18 cellular contexts compared by ENCODE assay signal in genomic region chr1:187443939-187444338, GRCh38.
A peak's percentile ranks its signal among the peaks of the same experiment; 100 is the strongest.
DNase-seq lines count a peak whose midpoint lies in the region; ATAC-seq and TF ChIP-seq lines count a peak whose summit lies in the region.
"Had no signal": no experiment of that assay in that cellular context is flagged by ENCODE, and none has a peak within 500 bp of the region (broad histone marks: within the 10 kb centered on the region; RNA-seq: fewer than 3 reads in every experiment).

No MANE protein-coding gene starts in this region.

- no peaks in the 10 kb centered on the region for H3K9me2 ChIP-seq in GM23338 (ENCODE audit: insufficient read depth)

- intact Hi-C loops in activated CD4-positive, alpha-beta T cell treated with anti-CD3 and anti-CD28 coated beads, Interleukin-2, amount 10 ng/mL, durations not matched to agents 24 days and 14 days (cut with micrococcal nuclease), result no loop called here

- no peak overlapping the region for H3K27ac ChIP-seq in GM23338 (ENCODE audit: low read depth)

- peaks cover 22% of the 10 kb centered on the region for H3K4me1 ChIP-seq in GM23338 (ENCODE audit: insufficient read depth)
- H3K4me1 ChIP-seq: BE2C had no signal

- peak; percentile 2 for DNase-seq in EL
- DNase-seq in GM23338 (ENCODE audit: low spot score), result peak; percentile 7
- no peak for DNase-seq in WTC11 (ENCODE audit: low spot score)
- peak; percentile 8 for DNase-seq in iPS-NIHi11 (ENCODE audit: low spot score)
- no peak for DNase-seq in activated CD4-positive, alpha-beta T cell treated with anti-CD3 and anti-CD28 coated beads, Interleukin-2, amount 10 ng/mL, durations not matched to agents 24 days and 14 days
- DNase-seq in activated CD4-positive, alpha-beta T cell treated with anti-CD3 and anti-CD28 coated beads for 1 hour, result no peak
- DNase-seq in NCI-H510A treated with DMSO at 0.1 percent for 48 hours (lab: John Stamatoyannopoulos, UW), result no peak
- DNase-seq: ACHN; BE2C; C1 segment of cervical spinal cord; CD4-positive, CD25-positive, alpha-beta regulatory T cell; CD8-positive, alpha-beta memory T cell; COR-L47; DMS 273 treated with DMSO at 0.1 percent for 48 hours; DMS53; DND-41; GDM1; HCEC 1CT had no signal

- peaks cover 26% of the 10 kb centered on the region for H3K4me1 Mint-ChIP-seq in GM23338
- peaks cover 27% of the 10 kb centered on the region for H3K4me1 Mint-ChIP-seq in WTC11
- H3K4me1 Mint-ChIP-seq in activated CD4-positive, alpha-beta T cell treated with anti-CD3 and anti-CD28 coated beads, Interleukin-2, amount 10 ng/mL, durations not matched to agents 24 days and 14 days, result no peaks in the 10 kb centered on the region
- H3K4me1 Mint-ChIP-seq: CD4-positive, CD25-positive, alpha-beta regulatory T cell; CD8-positive, alpha-beta memory T cell had no signal

- H3K27ac Mint-ChIP-seq in GM23338 (peak overlapping the region; percentile 50; the same call in 1 of the 2 replicates), WTC11 (no peak overlapping the region)
- no peak overlapping the region for H3K27ac Mint-ChIP-seq in activated CD4-positive, alpha-beta T cell treated with anti-CD3 and anti-CD28 coated beads, Interleukin-2, amount 10 ng/mL, durations not matched to agents 24 days and 14 days
- H3K27ac Mint-ChIP-seq: CD4-positive, CD25-positive, alpha-beta regulatory T cell; CD8-positive, alpha-beta memory T cell had no signal

- no peaks in the 10 kb centered on the region for H4K20me1 ChIP-seq in GM23338 (replicated peaks; ENCODE audit: insufficient read depth)

- H2AFZ ChIP-seq in GM23338, result 0 out of 2 replicates have a peak overlapping the region, but pooled peaks have one; percentile 53

- H3K27me3 Mint-ChIP-seq in GM23338 (ENCODE audit: insufficient read depth, low read depth, poor library complexity), result peaks cover 6% of the 10 kb centered on the region
- H3K27me3 Mint-ChIP-seq in WTC11 (ENCODE audit: low read depth), result no peaks in the 10 kb centered on the region
- H3K27me3 Mint-ChIP-seq in activated CD4-positive, alpha-beta T cell treated with anti-CD3 and anti-CD28 coated beads, Interleukin-2, amount 10 ng/mL, durations not matched to agents 24 days and 14 days, result no peaks in the 10 kb centered on the region
- H3K27me3 Mint-ChIP-seq: CD4-positive, CD25-positive, alpha-beta regulatory T cell; CD8-positive, alpha-beta memory T cell had no signal

- POLR2A ChIA-PET in WTC11 (lab: Charles Lee), result no interaction called here

- TF ChIP-seq CTCF in GM23338 (conservative IDR thresholded peaks at IDR 0.05; ENCODE audit: low read depth in 2 of 2) (no peak), WTC11 (IDR thresholded peaks at IDR 0.05) (no peak)

- CTCF ChIA-PET in WTC11 (lab: Charles Lee), result no interaction called here

- H3K27me3 ChIP-seq in GM23338 (ENCODE audit: insufficient read depth), result no peaks in the 10 kb centered on the region
- H3K27me3 ChIP-seq: BE2C had no signal

- ATAC-seq in GM23338 (peak; percentile 72), WTC11 (peak; percentile 78)

- H3F3A ChIP-seq in GM23338 (replicated peaks; ENCODE audit: low read depth), result no peaks in the 10 kb centered on the region

- H3K36me3 ChIP-seq in GM23338 (ENCODE audit: insufficient read depth), result no peaks in the 10 kb centered on the region
- H3K36me3 ChIP-seq: BE2C had no signal

- H3K4me3 ChIP-seq in GM23338, result no peak overlapping the region

- H3K4me3 Mint-ChIP-seq in GM23338 (no peak overlapping the region), WTC11 (no peak overlapping the region)
- H3K4me3 Mint-ChIP-seq in activated CD4-positive, alpha-beta T cell treated with anti-CD3 and anti-CD28 coated beads, Interleukin-2, amount 10 ng/mL, durations not matched to agents 24 days and 14 days, result no peak overlapping the region
- H3K4me3 Mint-ChIP-seq: CD4-positive, CD25-positive, alpha-beta regulatory T cell; CD8-positive, alpha-beta memory T cell had no signal

- H3K36me3 Mint-ChIP-seq in GM23338 (ENCODE audit: low read depth) (no peaks in the 10 kb centered on the region), WTC11 (no peaks in the 10 kb centered on the region)
- no peaks in the 10 kb centered on the region for H3K36me3 Mint-ChIP-seq in activated CD4-positive, alpha-beta T cell treated with anti-CD3 and anti-CD28 coated beads, Interleukin-2, amount 10 ng/mL, durations not matched to agents 24 days and 14 days (ENCODE audit: low read depth)
- H3K36me3 Mint-ChIP-seq: CD4-positive, CD25-positive, alpha-beta regulatory T cell; CD8-positive, alpha-beta memory T cell had no signal

- no peak overlapping the region for H3K4me2 ChIP-seq in GM23338

- H3K9me3 Mint-ChIP-seq in GM23338 (no peaks in the 10 kb centered on the region), WTC11 (no peaks in the 10 kb centered on the region)
- H3K9me3 Mint-ChIP-seq in activated CD4-positive, alpha-beta T cell treated with anti-CD3 and anti-CD28 coated beads, Interleukin-2, amount 10 ng/mL, durations not matched to agents 24 days and 14 days, result no peaks in the 10 kb centered on the region

- H3K79me2 ChIP-seq in GM23338 (replicated peaks; ENCODE audit: insufficient read depth), result no peaks in the 10 kb centered on the region

TF ChIP-seq in GM23338, 12 proteins besides CTCF, POLR2A, EP300 and RAD21 (continues in another document):
- TF ChIP-seq NANOG (IDR thresholded peaks at IDR 0.05; ENCODE audit: borderline replicate concordance) (no peak), STAT1 (IDR thresholded peaks at IDR 0.05; ENCODE audit: unreplicated experiment) (no peak), REST (IDR thresholded peaks at IDR 0.05; ENCODE audit: unreplicated experiment) (no peak), EZH2phosphoT487 (IDR thresholded peaks at IDR 0.05; ENCODE audit: unreplicated experiment) (no peak), CREB1 (CRISPR knock-in tag; IDR thresholded peaks at IDR 0.05; ENCODE audit: low read depth) (no peak)

TF ChIP-seq in WTC11, 78 proteins besides CTCF, POLR2A, EP300 and RAD21:
- TF ChIP-seq JAZF1 (CRISPR knock-in tag; IDR thresholded peaks at IDR 0.05) (no peak), OVOL2 (CRISPR knock-in tag; IDR thresholded peaks at IDR 0.05; ENCODE audit: borderline replicate concordance) (no peak), CBFB (CRISPR knock-in tag; IDR thresholded peaks at IDR 0.05; ENCODE audit: low read depth) (no peak), ELF4 (CRISPR knock-in tag; IDR thresholded peaks at IDR 0.05; ENCODE audit: low read depth) (no peak)

Comparison
In these comparisons a context has a peak if more than half of its experiments do, and no peak if none do; other contexts are left out.
1. DNase-seq: peak in EL (single experiment), GM23338 (single experiment) and iPS-NIHi11 (single experiment); none in WTC11 (single experiment), activated CD4-positive, alpha-beta T cell treated with anti-CD3 and anti-CD28 coated beads, Interleukin-2, amount 10 ng/mL, durations not matched to agents 24 days and 14 days (single experiment), activated CD4-positive, alpha-beta T cell treated with anti-CD3 and anti-CD28 coated beads for 1 hour (single experiment) and NCI-H510A treated with DMSO at 0.1 percent for 48 hours (single experiment).